17 cellular contexts compared by ENCODE assay signal in the genomic region with DNA sequence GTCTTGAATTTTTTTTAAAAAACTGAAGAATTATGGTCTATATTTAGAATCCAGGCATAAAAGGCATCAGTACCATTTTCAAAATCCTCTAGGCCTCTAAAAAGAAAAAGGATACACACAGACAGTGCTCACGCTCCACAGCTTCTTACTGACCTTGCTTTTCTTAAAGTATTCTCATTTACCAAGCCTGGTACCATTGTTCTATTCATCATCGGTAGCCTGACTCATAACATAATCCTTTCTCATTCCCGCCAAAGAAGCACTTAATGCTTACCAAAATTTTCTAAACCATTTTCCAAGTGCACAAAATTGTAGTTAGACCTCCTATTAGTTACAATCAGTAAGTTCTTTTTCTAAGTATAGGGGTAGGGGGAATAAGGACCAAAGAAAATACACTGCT. TPM values are rescaled to one million over a fixed set of nuclear protein-coding genes. Genes with fewer than 3 reads are reported as not detected.
DNase-seq lines count a peak whose midpoint lies in the region; ATAC-seq and TF ChIP-seq lines count a peak whose summit lies in the region.
"Had no signal": no experiment of that assay in that cellular context is flagged by ENCODE, and none has a peak within 500 bp of the region (broad histone marks: within the 10 kb centered on the region; RNA-seq: fewer than 3 reads in every experiment).

No MANE protein-coding gene starts in this region.

- H3K4me1 Mint-ChIP-seq in activated T-cell treated with anti-CD3 and anti-CD28 coated beads, Interleukin-2, amount 50 U/mL, for 72 hours (ENCODE audit: low read depth): no peaks in the 10 kb centered on the region
- H3K4me1 Mint-ChIP-seq in activated T-helper 2 cell treated with anti-CD3 and anti-CD28 coated beads, Interferon-gamma antibody, Interleukin-2, Interleukin-4, amounts not matched to agents 10 μg/mL and 5 μg/mL and 100 μg/mL, durations not matched to agents 14 hours and 24 hours and 36 hours (ENCODE audit: low read depth): no peaks in the 10 kb centered on the region
- H3K4me1 Mint-ChIP-seq in CD8-positive, alpha-beta memory T cell: no peaks in the 10 kb centered on the region
- H3K4me1 Mint-ChIP-seq: IgD-negative memory B cell had no signal

- POLR2A ChIA-PET in CD8-positive, alpha-beta memory T cell (lab: Charles Lee): no interaction called here

- no peaks in the 10 kb centered on the region for H3K9me3 ChIP-seq in heart right ventricle
- no peaks in the 10 kb centered on the region for H3K9me3 ChIP-seq in CD8-positive, alpha-beta memory T cell (ENCODE audit: low read length)
- H3K9me3 ChIP-seq: BLaER1 treated with 17β-estradiol and CSF1 and Interleukin-3, amounts not matched to agents 10 nM and 100 nM had no signal

- TF ChIP-seq CTCF in heart right ventricle (IDR thresholded peaks at IDR 0.05): no peak

- H3K36me3 Mint-ChIP-seq in activated T-cell treated with anti-CD3 and anti-CD28 coated beads, Interleukin-2, amount 50 U/mL, for 72 hours (ENCODE audit: insufficient read depth in 2 of 2): peaks cover 2 to 10% of the 10 kb centered on the region in 2 donors
- peaks cover 20% of the 10 kb centered on the region for H3K36me3 Mint-ChIP-seq in activated T-helper 2 cell treated with anti-CD3 and anti-CD28 coated beads, Interferon-gamma antibody, Interleukin-2, Interleukin-4, amounts not matched to agents 10 μg/mL and 5 μg/mL and 100 μg/mL, durations not matched to agents 14 hours and 24 hours and 36 hours (ENCODE audit: low read depth)
- peaks cover 5 to 40% (median 15%) of the 10 kb centered on the region in 3 donors for H3K36me3 Mint-ChIP-seq in CD8-positive, alpha-beta memory T cell

- H3K27me3 Mint-ChIP-seq in activated T-cell treated with anti-CD3 and anti-CD28 coated beads, Interleukin-2, amount 50 U/mL, for 72 hours (ENCODE audit: low read depth): no peaks in the 10 kb centered on the region
- H3K27me3 Mint-ChIP-seq in activated T-helper 2 cell treated with anti-CD3 and anti-CD28 coated beads, Interferon-gamma antibody, Interleukin-2, Interleukin-4, amounts not matched to agents 10 μg/mL and 5 μg/mL and 100 μg/mL, durations not matched to agents 14 hours and 24 hours and 36 hours (ENCODE audit: low read depth): no peaks in the 10 kb centered on the region
- H3K27me3 Mint-ChIP-seq in CD8-positive, alpha-beta memory T cell: peaks cover 0 to 1% of the 10 kb centered on the region in 2 donors
- H3K27me3 Mint-ChIP-seq: IgD-negative memory B cell had no signal

- WGBS in heart right ventricle, 2 donors: 92 to 95% methylated on average over 3 of the region's 3 CpGs

- DNase-seq in EH (ENCODE audit: low read depth) (peak; percentile 2), M059J (ENCODE audit: low read depth) (peak; percentile 15), dermis blood vessel endothelial cell (peak; percentile 23), iris pigment epithelial cell (ENCODE audit: low read depth) (peak; percentile 33), heart right ventricle (no peak)
- DNase-seq in activated T-cell treated with anti-CD3 and anti-CD28 coated beads, Interleukin-2, amount 50 U/mL, for 72 hours: no peak
- DNase-seq in activated T-helper 2 cell treated with anti-CD3 and anti-CD28 coated beads, Interferon-gamma antibody, Interleukin-2, Interleukin-4, amounts not matched to agents 10 μg/mL and 5 μg/mL and 100 μg/mL, durations not matched to agents 14 hours and 24 hours and 36 hours (ENCODE audit: low spot score): no peak
- DNase-seq in CD8-positive, alpha-beta memory T cell: no peak
- DNase-seq: GF-D8, H7, Kasumi-1, NCI-H187, NCI-H446, OCI-M1, SIG-M5 had no signal

- ATAC-seq in activated T-cell treated with anti-CD3 and anti-CD28 coated beads, Interleukin-2, amount 50 U/mL, for 72 hours (replicated peaks in 1 of 2): no peak
- no peak for ATAC-seq in heart right ventricle

- intact Hi-C loops in activated T-helper 2 cell treated with anti-CD3 and anti-CD28 coated beads, Interferon-gamma antibody, Interleukin-2, Interleukin-4, amounts not matched to agents 10 μg/mL and 5 μg/mL and 100 μg/mL, durations not matched to agents 14 hours and 24 hours and 36 hours (cut with micrococcal nuclease): no loop called here
- intact Hi-C loops in heart right ventricle (cut with DNase I): no loop called here

- no peaks in the 10 kb centered on the region for H3K4me1 ChIP-seq in heart right ventricle
- H3K4me1 ChIP-seq in CD8-positive, alpha-beta memory T cell (ENCODE audit: insufficient read depth, low read length): no peaks in the 10 kb centered on the region
- H3K4me1 ChIP-seq: BLaER1 treated with 17β-estradiol and CSF1 and Interleukin-3, amounts not matched to agents 10 nM and 100 nM had no signal

- H3K27ac Mint-ChIP-seq in activated T-cell treated with anti-CD3 and anti-CD28 coated beads, Interleukin-2, amount 50 U/mL, for 72 hours: no peak overlapping the region
- no peak overlapping the region for H3K27ac Mint-ChIP-seq in activated T-helper 2 cell treated with anti-CD3 and anti-CD28 coated beads, Interferon-gamma antibody, Interleukin-2, Interleukin-4, amounts not matched to agents 10 μg/mL and 5 μg/mL and 100 μg/mL, durations not matched to agents 14 hours and 24 hours and 36 hours
- H3K27ac Mint-ChIP-seq in CD8-positive, alpha-beta memory T cell: no peak overlapping the region
- H3K27ac Mint-ChIP-seq: IgD-negative memory B cell had no signal

- H3K4me3 Mint-ChIP-seq in activated T-cell treated with anti-CD3 and anti-CD28 coated beads, Interleukin-2, amount 50 U/mL, for 72 hours: no peak overlapping the region
- no peak overlapping the region for H3K4me3 Mint-ChIP-seq in activated T-helper 2 cell treated with anti-CD3 and anti-CD28 coated beads, Interferon-gamma antibody, Interleukin-2, Interleukin-4, amounts not matched to agents 10 μg/mL and 5 μg/mL and 100 μg/mL, durations not matched to agents 14 hours and 24 hours and 36 hours (ENCODE audit: low read depth)
- no peak overlapping the region for H3K4me3 Mint-ChIP-seq in CD8-positive, alpha-beta memory T cell
- H3K4me3 Mint-ChIP-seq: IgD-negative memory B cell had no signal

- H3K27me3 ChIP-seq in heart right ventricle: no peaks in the 10 kb centered on the region
- H3K27me3 ChIP-seq in CD8-positive, alpha-beta memory T cell (ENCODE audit: insufficient read depth, low read length, poor library complexity, severe bottlenecking): no peaks in the 10 kb centered on the region
- H3K27me3 ChIP-seq: BLaER1 treated with 17β-estradiol and CSF1 and Interleukin-3, amounts not matched to agents 10 nM and 100 nM had no signal

- H3K4me3 ChIP-seq in heart right ventricle: no peak overlapping the region
- H3K4me3 ChIP-seq in CD8-positive, alpha-beta memory T cell (ENCODE audit: low read length): no peak overlapping the region
- H3K4me3 ChIP-seq: BLaER1 treated with 17β-estradiol and CSF1 and Interleukin-3, amounts not matched to agents 10 nM and 100 nM had no signal

- CTCF ChIA-PET in CD8-positive, alpha-beta memory T cell (lab: Charles Lee): no interaction called here

- peaks cover 0 to 48% (median 14%) of the 10 kb centered on the region in 9 donors for H3K36me3 ChIP-seq in heart right ventricle
- no peaks in the 10 kb centered on the region for H3K36me3 ChIP-seq in CD8-positive, alpha-beta memory T cell (ENCODE audit: insufficient read depth, low read length)

- no peaks in the 10 kb centered on the region for H3K9me3 Mint-ChIP-seq in activated T-cell treated with anti-CD3 and anti-CD28 coated beads, Interleukin-2, amount 50 U/mL, for 72 hours
- H3K9me3 Mint-ChIP-seq in activated T-helper 2 cell treated with anti-CD3 and anti-CD28 coated beads, Interferon-gamma antibody, Interleukin-2, Interleukin-4, amounts not matched to agents 10 μg/mL and 5 μg/mL and 100 μg/mL, durations not matched to agents 14 hours and 24 hours and 36 hours: no peaks in the 10 kb centered on the region
- no peaks in the 10 kb centered on the region for H3K9me3 Mint-ChIP-seq in CD8-positive, alpha-beta memory T cell
- H3K9me3 Mint-ChIP-seq: IgD-negative memory B cell had no signal

- no peak overlapping the region for H3K27ac ChIP-seq in heart right ventricle
- H3K27ac ChIP-seq in CD8-positive, alpha-beta memory T cell (ENCODE audit: low read depth, low read length): no peak overlapping the region
- H3K27ac ChIP-seq: BLaER1 treated with 17β-estradiol and CSF1 and Interleukin-3, amounts not matched to agents 10 nM and 100 nM had no signal

RNA-seq across cellular contexts. Expression of a gene that starts 54.6 kb away (rescaled TPM):
- total RNA-seq in M059J (2014; rRNA removed; shearing (Covaris generic)): 10.8 and 20.2 TPM in 2 replicates
- total RNA-seq in dermis blood vessel endothelial cell (48.7 and 52.7 TPM in 2 replicates), heart right ventricle (10 to 100 TPM; 36.1 to 57.7 (median 43.2) TPM)
- 10 to 100 TPM; 25.5 to 26.6 TPM for total RNA-seq in activated T-cell treated with anti-CD3 and anti-CD28 coated beads, Interleukin-2, amount 50 U/mL, for 72 hours
- total RNA-seq in activated T-helper 2 cell treated with anti-CD3 and anti-CD28 coated beads, Interferon-gamma antibody, Interleukin-2, Interleukin-4, amounts not matched to agents 10 μg/mL and 5 μg/mL and 100 μg/mL, durations not matched to agents 14 hours and 24 hours and 36 hours: 33.6 and 34.9 TPM in 2 replicates
- 1 to 10 TPM; 4.5 to 6.9 TPM for polyA plus RNA-seq in heart right ventricle
- 10 to 100 TPM; 32.0 to 34.2 TPM for total RNA-seq in CD8-positive, alpha-beta memory T cell
- 24.8 TPM for polyA plus RNA-seq in CD8-positive, alpha-beta memory T cell

Comparison
In these comparisons a context has a peak if more than half of its experiments do, and no peak if none do; other contexts are left out.
1. DNase-seq: peak in EH (single experiment), M059J (single experiment), dermis blood vessel endothelial cell (single experiment) and iris pigment epithelial cell (single experiment); none in activated T-cell treated with anti-CD3 and anti-CD28 coated beads, Interleukin-2, amount 50 U/mL, for 72 hours (0 of 2), activated T-helper 2 cell treated with anti-CD3 and anti-CD28 coated beads, Interferon-gamma antibody, Interleukin-2, Interleukin-4, amounts not matched to agents 10 μg/mL and 5 μg/mL and 100 μg/mL, durations not matched to agents 14 hours and 24 hours and 36 hours (single experiment), heart right ventricle (0 of 2) and CD8-positive, alpha-beta memory T cell (0 of 5).